32 cellular contexts compared by ENCODE assay signal in the genomic region with DNA sequence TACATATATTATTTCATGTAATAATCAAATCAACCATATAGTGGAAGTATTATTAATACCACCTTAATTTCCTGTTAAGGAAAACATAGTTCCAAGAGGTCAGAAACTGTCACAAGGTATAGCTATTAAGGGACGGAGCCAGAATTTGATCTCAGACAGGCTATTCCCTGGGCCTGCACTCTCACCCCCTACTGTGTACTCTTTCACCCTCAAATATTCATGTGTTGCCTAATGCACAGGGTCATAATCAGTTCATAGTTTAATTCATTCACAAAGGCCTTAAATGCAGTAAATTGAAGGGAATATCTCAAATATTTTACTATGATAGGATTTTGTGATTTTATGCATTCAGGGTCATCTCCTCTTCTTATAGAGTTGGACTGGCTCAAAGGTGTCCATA.
"Had no signal": no experiment of that assay in that cellular context is flagged by ENCODE, and none has a peak within 500 bp of the region (broad histone marks: within the 10 kb centered on the region; RNA-seq: fewer than 3 reads in every experiment).

No MANE protein-coding gene starts in this region.

- H3K27ac ChIP-seq: KMS-11 had no signal

- H3K4me3 ChIP-seq: MG63 had no signal

- DNase-seq: Karpas-422, KG1, MG63, MM.1S, NCI-H1048, NCI-H1092, NCI-H1092 treated with DMSO at 0.1 percent for 48 hours, NCI-H1105, NCI-H1105 treated with DMSO at 0.1 percent for 48 hours, NCI-H1417, NCI-H1417 treated with DMSO at 0.1 percent for 48 hours, NCI-H1436, NCI-H1436 treated with DMSO at 0.1 percent for 48 hours, NCI-H146, NCI-H1694, NCI-H1694 treated with DMSO at 0.1 percent for 48 hours, NCI-H187, NCI-H187 treated with DMSO at 0.1 percent for 48 hours, NCI-H1930, NCI-H2029, NCI-H2029 treated with DMSO at 0.1 percent for 48 hours, NCI-H2081, NCI-H2081 treated with DMSO at 0.1 percent for 48 hours, NCI-H2107, NCI-H2171, NCI-H2171 treated with DMSO at 0.1 percent for 48 hours, NCI-H2227 treated with DMSO at 0.1 percent for 48 hours, NCI-H226, NCI-H345, NCI-H446, NCI-H446 treated with DMSO at 0.1 percent for 48 hours had no signal

- H3K9me3 ChIP-seq: MG63 had no signal

- H3K36me3 ChIP-seq: MG63 had no signal

- H3K27me3 ChIP-seq: MG63 had no signal
